In genomic region chr5:79685621-79686020, GRCh38 we compare ENCODE assay signal across 20 cellular contexts. TPM values are rescaled to one million over a fixed set of nuclear protein-coding genes. Genes with fewer than 3 reads are reported as not detected.
DNase-seq lines count a peak whose midpoint lies in the region; ATAC-seq, FAIRE-seq and TF ChIP-seq lines count a peak whose summit lies in the region.
"Had no signal": no experiment of that assay in that cellular context is flagged by ENCODE, and none has a peak within 500 bp of the region (broad histone marks: within the 10 kb centered on the region; RNA-seq: fewer than 3 reads in every experiment).

No MANE protein-coding gene starts in this region.

- TF ChIP-seq EP300 in K562 (IDR thresholded peaks at IDR 0.05; ENCODE audit: low read length): no peak

- no peak overlapping the region for H3K9ac ChIP-seq in K562 (ENCODE audit: insufficient read depth in 1 of 2, low read depth in 2 of 2, low read length in 2 of 2)

- in situ Hi-C loops in K562 (cut with MboI): no loop called here

- H3K27ac ChIP-seq in ACC112 (ENCODE audit: low read depth, low read length): 0 out of 2 replicates have a peak overlapping the region, but pooled peaks have one; percentile 17
- H3K27ac ChIP-seq in K562 (ENCODE audit: extremely low read depth, low read depth, low read length): no peak overlapping the region
- H3K27ac ChIP-seq: A549, HL-60 had no signal

- no peaks in the 10 kb centered on the region for H3K27me3 ChIP-seq in ACC112 (ENCODE audit: insufficient read depth, low read length)
- no peaks in the 10 kb centered on the region for H3K27me3 ChIP-seq in K562 (ENCODE audit: control insufficient read depth in 2 of 2, insufficient read depth in 2 of 2, low read length in 2 of 2)

- TF ChIP-seq RAD21 in K562 (CRISPR knock-in tag; conservative IDR thresholded peaks at IDR 0.05 in 1 of 2, IDR thresholded peaks at IDR 0.05 in 1 of 2): no peak

- H3K4me3 ChIP-seq in ACC112 (ENCODE audit: low read depth, low read length): no peak overlapping the region
- H3K4me3 ChIP-seq in K562: no peak overlapping the region
- H3K4me3 ChIP-seq: A549 had no signal

- no peak for FAIRE-seq in K562 (lab: Jason Lieb, UNC)
- FAIRE-seq: A549, RCC 7860 had no signal

- TF ChIP-seq CTCF in K562 (IDR thresholded peaks at IDR 0.05 in 2 of 3, conservative IDR thresholded peaks at IDR 0.05 in 1 of 3; ENCODE audit: insufficient read depth in 2 of 3, low read depth in 1 of 3, low read length in 3 of 3): no peak

- H2AFZ ChIP-seq in ACC112 (ENCODE audit: low read length, unreplicated experiment): no peak overlapping the region
- H2AFZ ChIP-seq in K562 (ENCODE audit: low read depth, low read length): no peak overlapping the region

- peaks cover 2% of the 10 kb centered on the region; the same call in 1 of the 2 replicates for H3K36me3 ChIP-seq in ACC112 (ENCODE audit: insufficient read depth, low read length)
- H3K36me3 ChIP-seq in K562 (ENCODE audit: control insufficient read depth, insufficient read depth, low read length): peaks cover 61% of the 10 kb centered on the region

- no peaks in the 10 kb centered on the region for H3K9me1 ChIP-seq in K562 (ENCODE audit: control insufficient read depth, insufficient read depth, low read length)

- H3K79me2 ChIP-seq in ACC112 (ENCODE audit: control insufficient read depth, insufficient read depth, low read length, unreplicated experiment) (no peaks in the 10 kb centered on the region), K562 (ENCODE audit: control insufficient read depth, insufficient read depth, low read length) (no peaks in the 10 kb centered on the region)

- no peaks in the 10 kb centered on the region for H4K20me1 ChIP-seq in K562 (replicated peaks; ENCODE audit: control insufficient read depth, insufficient read depth, low read length)

- POLR2A ChIA-PET in K562 (lab: Yijun Ruan, JAX): interaction anchor here (1.0 kb wide), 1 partner anchor 10 kb away, joined by 4 read pairs; no protein-coding TSS in a partner anchor

- no peak for TF ChIP-seq POLR2A in K562 (conservative IDR thresholded peaks at IDR 0.05)

- intact Hi-C loops in K562 (cut with micrococcal nuclease): no loop called here
- intact Hi-C loops in left colon (cut with DNase I, micrococcal nuclease): no loop called here

- H3K9me3 ChIP-seq in K562 (replicated peaks; ENCODE audit: control insufficient read depth, insufficient read depth, low read depth, low read length): no peaks in the 10 kb centered on the region
- H3K9me3 ChIP-seq: A549 had no signal

- WGBS in K562 (ENCODE audit: insufficient coverage, low coverage, missing lambda C conversion rate): 88% methylated on average over 3 of the region's 3 CpGs

- peaks cover 25% of the 10 kb centered on the region for H3K4me1 ChIP-seq in ACC112 (ENCODE audit: control insufficient read depth, insufficient read depth, low read length, unreplicated experiment)
- H3K4me1 ChIP-seq in K562 (replicated peaks in 1 of 2; ENCODE audit: control insufficient read depth in 2 of 2, insufficient read depth in 2 of 2, low read length in 2 of 2): no peaks in the 10 kb centered on the region; a peak in 1 of 5 replicates

- CTCF ChIA-PET in K562 (lab: Yijun Ruan, JAX; ENCODE audit: low intra/inter-chr PET ratio): no interaction called here

- H3K4me2 ChIP-seq in K562 (ENCODE audit: insufficient read depth, low read length): no peak overlapping the region
- H3K4me2 ChIP-seq: A549 had no signal

- peak; percentile 23 for DNase-seq in HCEC 1CT
- no peak for DNase-seq in K562 (ENCODE audit: extremely low read depth in 1 of 4, low spot score in 3 of 4)
- peak; percentile 42 for DNase-seq in iris pigment epithelial cell (ENCODE audit: low read depth)
- no peak for DNase-seq in left colon
- no peak for DNase-seq in SIG-M5 (lab: John Stamatoyannopoulos, UW)
- DNase-seq: activated B cell treated with CpG ODN at 0.5 μM for 24 hours; activated CD4-positive, alpha-beta T cell treated with anti-CD3 and anti-CD28 coated beads, Interleukin-2, amount 50 U/mL, for 48 hours; aorta; NCI-H1694; NCI-H524; right cardiac atrium; stimulated activated CD4-positive, alpha-beta T cell treated with anti-CD3 and anti-CD28 coated beads, Interleukin-4, amount 100 ng/mL, for 1 hour had no signal

- ATAC-seq in K562: no peak
- ATAC-seq in GM18498 (IDR thresholded peaks at IDR 0.05; ENCODE audit: unreplicated experiment): no peak
- no peak for ATAC-seq in left colon
- no peak for ATAC-seq in HG02981 (IDR thresholded peaks at IDR 0.05; ENCODE audit: unreplicated experiment)
- ATAC-seq: A549; activated naive CD4-positive, alpha-beta T cell treated with anti-CD3 and anti-CD28 coated beads, Interleukin-2, amount 50 U/mL, for 72 hours; activated T-helper 17 cell treated with anti-CD3 and anti-CD28 coated beads, Interleukin-2, amount 50 U/mL, for 72 hours; right cardiac atrium had no signal

- TSS peak; percentile 38 for BruUV-seq in K562 (replicated peaks; lab: Mats Ljungman, UMichigan)

TF ChIP-seq in K562, 482 proteins besides CTCF, POLR2A, EP300 and RAD21 (continues in another document):
- TF ChIP-seq ZMIZ1 (IDR thresholded peaks at IDR 0.05; ENCODE audit: low read depth in 2 of 2, low read length in 2 of 2) (no peak), ZNF398 (CRISPR knock-in tag; IDR thresholded peaks at IDR 0.05) (no peak), SRSF9 (IDR thresholded peaks at IDR 0.05; ENCODE audit: borderline replicate concordance, low read depth, low read length) (no peak), ZNF232 (CRISPR knock-in tag; IDR thresholded peaks at IDR 0.05) (no peak)

RNA-seq across cellular contexts. Expression of gene CMYA5, which starts 4.0 kb away (rescaled TPM):
- total RNA-seq in K562 (2011; cell fraction: chromatin; rRNA removed; ENCODE audit: low replicate concordance): 0.21 and 1.0 TPM in 2 replicates
- total RNA-seq in K562 (2011; cell fraction: nucleolus; rRNA removed): 0.33 and 0.39 TPM in 2 replicates
- 0.29 and 0.69 TPM in 2 replicates for total RNA-seq in K562 (2011; cell fraction: nucleoplasm; rRNA removed)
- total RNA-seq in K562 (2014; rRNA removed) (0.18 and 0.24 TPM in 2 replicates), K562 (2014; rRNA removed; fragmentation: Illumina TruSeq; extraction: Trizol) (0.25 and 0.41 TPM in 2 replicates), K562 (2015; rRNA removed; fragmentation: Illumina TruSeq; extraction: Trizol) (0.45 and 0.51 TPM in 2 replicates), K562 (2021) (0.22 and 0.31 TPM in 2 replicates), left colon (under 1 TPM; 0.31 to 0.70 TPM)
- polyA plus RNA-seq in K562 (2011; rRNA removed) (0.25 and 0.50 TPM in 2 replicates), K562 (2014; fragmentation: Illumina TruSeq; extraction: Trizol) (0.46 and 0.62 TPM in 2 replicates), K562 (2014; fragmentation: Nextera tagmentation; extraction: Ambion mirVana) (under 1 TPM; 0.32 to 0.48 TPM), K562 (2014; rRNA removed) (0.16 and 1.1 TPM in 2 replicates)
- 0.18 and 0.30 TPM in 2 replicates for polyA plus RNA-seq in K562 (2011; cell fraction: cytosol; rRNA removed)
- polyA plus RNA-seq in K562 (2011; cell fraction: nucleus; rRNA removed): 0.74 and 1.2 TPM in 2 replicates
- polyA plus RNA-seq in K562 (2012): 0.30 and 0.31 TPM in 2 replicates
- 0.42 and 0.57 TPM in 2 replicates for polyA minus RNA-seq in K562 (2011; rRNA and poly(A)+ RNA removed)
- polyA minus RNA-seq in K562 (2011; cell fraction: cytosol; rRNA and poly(A)+ RNA removed): 0.09 TPM in 1 of 2 replicates, not detected in the other
- 0.54 and 1.6 TPM in 2 replicates for polyA minus RNA-seq in K562 (2011; cell fraction: nucleus; rRNA and poly(A)+ RNA removed)

Comparison
In these comparisons a context has a peak if more than half of its experiments do, and no peak if none do; other contexts are left out.
1. DNase-seq: peak in HCEC 1CT (single experiment) and iris pigment epithelial cell (single experiment); none in K562 (0 of 4), left colon (0 of 2) and SIG-M5 (single experiment).